In genomic region chr17:31452561-31453110, GRCh38 we compare ENCODE assay signal across 15 cellular contexts.
"Had no signal": no experiment of that assay in that cellular context is flagged by ENCODE, and none has a peak within 500 bp of the region (broad histone marks: within the 10 kb centered on the region; RNA-seq: fewer than 3 reads in every experiment).

No MANE protein-coding gene starts in this region.

- H3K9me3 ChIP-seq: breast epithelium, psoas muscle, upper lobe of right lung had no signal

- H3K27ac ChIP-seq: breast epithelium, psoas muscle, upper lobe of right lung had no signal

- H3K4me3 ChIP-seq: breast epithelium, dorsolateral prefrontal cortex, psoas muscle, upper lobe of right lung had no signal

- H3K27me3 ChIP-seq: breast epithelium, dorsolateral prefrontal cortex, upper lobe of right lung had no signal

- H3K9me3 Mint-ChIP-seq: activated naive CD8-positive, alpha-beta T cell treated with anti-CD3 and anti-CD28 coated beads for 36 hours; mesothelial cell of epicardium had no signal

- H3K27ac Mint-ChIP-seq: activated naive CD8-positive, alpha-beta T cell treated with anti-CD3 and anti-CD28 coated beads for 36 hours; mesothelial cell of epicardium had no signal

- H3K4me3 Mint-ChIP-seq: activated naive CD8-positive, alpha-beta T cell treated with anti-CD3 and anti-CD28 coated beads for 36 hours; mesothelial cell of epicardium had no signal

- DNase-seq: activated effector memory CD4-positive, alpha-beta T cell treated with anti-CD3 and anti-CD28 coated beads, Interleukin-2, amount 50 U/mL, for 16 hours; activated naive CD8-positive, alpha-beta T cell treated with anti-CD3 and anti-CD28 coated beads for 36 hours; activated T-cell treated with anti-CD3 and anti-CD28 coated beads, Interleukin-2, amount 50 U/mL, for 1 hour; dorsolateral prefrontal cortex; foreskin melanocyte; kidney; psoas muscle; stimulated activated CD4-positive, alpha-beta T cell treated with anti-CD3 and anti-CD28 coated beads, Interleukin-12 subunit alpha, Interleukin-12 subunit beta, amount 100 ng/mL, for 4 hours; stimulated activated naive CD4-positive, alpha-beta T cell; substantia nigra; T-helper 2 cell; upper lobe of right lung had no signal

- H3K36me3 Mint-ChIP-seq: activated naive CD8-positive, alpha-beta T cell treated with anti-CD3 and anti-CD28 coated beads for 36 hours; mesothelial cell of epicardium had no signal

- H3K27me3 Mint-ChIP-seq: activated naive CD8-positive, alpha-beta T cell treated with anti-CD3 and anti-CD28 coated beads for 36 hours had no signal

- H3K36me3 ChIP-seq: breast epithelium, upper lobe of right lung had no signal

- H3K4me1 ChIP-seq: breast epithelium, psoas muscle, upper lobe of right lung had no signal

- H3K4me1 Mint-ChIP-seq: activated naive CD8-positive, alpha-beta T cell treated with anti-CD3 and anti-CD28 coated beads for 36 hours had no signal

- FAIRE-seq: kidney, TTC549 had no signal
